ENCODE assay signal across 14 cellular contexts in genomic region chr7:95264225-95264927, GRCh38. TPM values are rescaled to one million over a fixed set of nuclear protein-coding genes. Genes with fewer than 3 reads are reported as not detected.
A peak's percentile ranks its signal among the peaks of the same experiment; 100 is the strongest.
DNase-seq lines count a peak whose midpoint lies in the region; ATAC-seq and TF ChIP-seq lines count a peak whose summit lies in the region.
"Had no signal": no experiment of that assay in that cellular context is flagged by ENCODE, and none has a peak within 500 bp of the region (broad histone marks: within the 10 kb centered on the region; RNA-seq: fewer than 3 reads in every experiment).

No MANE protein-coding gene starts in this region.

- intact Hi-C loops in thyroid gland (cut with DNase I), result no loop called here
- intact Hi-C loops in Caco-2 (cut with micrococcal nuclease; ENCODE audit: unreplicated experiment), result no loop called here

- H3K27ac Mint-ChIP-seq in nephron progenitor cell (peak overlapping the region; percentile 74), Caco-2 (ENCODE audit: unreplicated experiment) (no peak overlapping the region)

- CTCF ChIA-PET in Caco-2 (lab: Charles Lee), result no interaction called here

- BruUV-seq in Caco-2 (replicated peaks; lab: Mats Ljungman, UMichigan), result no TSS peak

- H3K9me3 ChIP-seq in thyroid gland, result no peaks in the 10 kb centered on the region
- H3K9me3 ChIP-seq in Caco-2, result no peaks in the 10 kb centered on the region
- H3K9me3 ChIP-seq: thoracic aorta had no signal

- ATAC-seq in HG03280 (IDR thresholded peaks at IDR 0.05; ENCODE audit: unreplicated experiment), result no peak

- no peaks in the 10 kb centered on the region for H3K36me3 ChIP-seq in brain microvascular endothelial cell (replicated peaks)
- H3K36me3 ChIP-seq in thyroid gland, result no peaks in the 10 kb centered on the region
- no peaks in the 10 kb centered on the region for H3K36me3 ChIP-seq in Caco-2 (ENCODE audit: control insufficient read depth, insufficient read depth, low read length)
- H3K36me3 ChIP-seq: thoracic aorta had no signal

- no peak for TF ChIP-seq POLR2A in thyroid gland (IDR thresholded peaks at IDR 0.05)

- no peaks in the 10 kb centered on the region for H3K9me3 Mint-ChIP-seq in nephron progenitor cell
- H3K9me3 Mint-ChIP-seq in Caco-2 (ENCODE audit: unreplicated experiment), result no peaks in the 10 kb centered on the region

- H3K4me1 ChIP-seq in thyroid gland (no peaks in the 10 kb centered on the region), Caco-2 (no peaks in the 10 kb centered on the region)

- H3K27ac ChIP-seq in brain microvascular endothelial cell, result peak overlapping the region; percentile 97
- H3K27ac ChIP-seq in thyroid gland, result no peak overlapping the region
- H3K27ac ChIP-seq: thoracic aorta had no signal

- 83 to 91% methylated on average over 9 of the region's 9 CpGs for WGBS in thyroid gland, 2 donors

- DNase-seq in EH (ENCODE audit: low read depth) (peak; percentile 23), NCI-H460 (ENCODE audit: extremely low read depth, low read depth) (peak; percentile 55), brain microvascular endothelial cell (peak; percentile 90), nephron progenitor cell (no peak), GM20000 (ENCODE audit: low spot score) (no peak), thyroid gland (no peak), Caco-2 (no peak)
- DNase-seq: activated CD4-positive, CD25-positive, alpha-beta regulatory T cell treated with anti-CD3 and anti-CD28 coated beads, Interleukin-2, amount 50 U/mL, for 72 hours; Calu3; NCI-H2171 treated with DMSO at 0.1 percent for 48 hours; posterior cingulate gyrus had no signal

- no peak overlapping the region for H3K4me3 Mint-ChIP-seq in nephron progenitor cell
- no peak overlapping the region for H3K4me3 Mint-ChIP-seq in Caco-2 (ENCODE audit: unreplicated experiment)

- H3K4me1 Mint-ChIP-seq in nephron progenitor cell (no peaks in the 10 kb centered on the region), Caco-2 (ENCODE audit: low read depth, unreplicated experiment) (no peaks in the 10 kb centered on the region)

- in situ Hi-C loops in brain microvascular endothelial cell (cut with HindIII; ENCODE audit: low pct_ligation_motif_present, low sequenced_read_pairs), result no loop called here

- H3K4me3 ChIP-seq in brain microvascular endothelial cell (ENCODE audit: low read depth, low read length) (peak overlapping the region; percentile 1), thyroid gland (replicated peaks in 1 of 3) (no peak overlapping the region), Caco-2 (ENCODE audit: low read depth, low read length) (no peak overlapping the region)
- H3K4me3 ChIP-seq: thoracic aorta had no signal

- no peaks in the 10 kb centered on the region for H3K27me3 Mint-ChIP-seq in nephron progenitor cell (ENCODE audit: low read depth, poor library complexity)
- H3K27me3 Mint-ChIP-seq in Caco-2 (ENCODE audit: insufficient read depth, unreplicated experiment), result no peaks in the 10 kb centered on the region

- POLR2A ChIA-PET in Caco-2 (lab: Charles Lee), result no interaction called here

- TF ChIP-seq CTCF in brain microvascular endothelial cell (IDR thresholded peaks at IDR 0.05; ENCODE audit: low read depth, low read length, missing control alignments), result no peak
- no peak for TF ChIP-seq CTCF in nephron progenitor cell (IDR thresholded peaks at IDR 0.05)
- no peak for TF ChIP-seq CTCF in GM20000 (IDR thresholded peaks at IDR 0.05; ENCODE audit: extremely low read depth, missing control alignments)
- TF ChIP-seq CTCF in thyroid gland (IDR thresholded peaks at IDR 0.05), result no peak
- TF ChIP-seq CTCF in Caco-2 (IDR thresholded peaks at IDR 0.05; ENCODE audit: insufficient read depth in 1 of 2, low read depth in 1 of 2, low read length in 1 of 2, severe bottlenecking in 1 of 2, unreplicated experiment in 1 of 2), result no peak

- H3K27me3 ChIP-seq in brain microvascular endothelial cell (replicated peaks), result no peaks in the 10 kb centered on the region
- no peaks in the 10 kb centered on the region for H3K27me3 ChIP-seq in thyroid gland
- no peaks in the 10 kb centered on the region for H3K27me3 ChIP-seq in Caco-2 (replicated peaks; ENCODE audit: control insufficient read depth, insufficient read depth, low read length)

- H3K36me3 Mint-ChIP-seq in nephron progenitor cell (ENCODE audit: low read depth) (peaks cover 12% of the 10 kb centered on the region), Caco-2 (ENCODE audit: insufficient read depth, unreplicated experiment) (no peaks in the 10 kb centered on the region)

RNA-seq across cellular contexts. Expression of gene PON1, which starts 60.0 kb away (rescaled TPM):
- not detected in 2 replicates for total RNA-seq in NCI-H460 (2014; rRNA removed; shearing (Covaris generic))
- polyA plus RNA-seq in NCI-H460 (2014; cell fraction: nucleus; rRNA removed), result not detected in 2 replicates
- total RNA-seq in thyroid gland, result not detected
- total RNA-seq in Caco-2 (2022), result not detected in 2 replicates
- total RNA-seq: Calu3, dermis microvascular lymphatic vessel endothelial cell, thoracic aorta had no signal

Comparison
In these comparisons a context has a peak if more than half of its experiments do, and no peak if none do; other contexts are left out.
1. DNase-seq: peak in EH (single experiment), NCI-H460 (single experiment) and brain microvascular endothelial cell (single experiment); none in nephron progenitor cell (single experiment), GM20000 (single experiment), thyroid gland (0 of 2) and Caco-2 (0 of 2).